Comparison of ENCODE assay signal across 9 cellular contexts in the genomic region with DNA sequence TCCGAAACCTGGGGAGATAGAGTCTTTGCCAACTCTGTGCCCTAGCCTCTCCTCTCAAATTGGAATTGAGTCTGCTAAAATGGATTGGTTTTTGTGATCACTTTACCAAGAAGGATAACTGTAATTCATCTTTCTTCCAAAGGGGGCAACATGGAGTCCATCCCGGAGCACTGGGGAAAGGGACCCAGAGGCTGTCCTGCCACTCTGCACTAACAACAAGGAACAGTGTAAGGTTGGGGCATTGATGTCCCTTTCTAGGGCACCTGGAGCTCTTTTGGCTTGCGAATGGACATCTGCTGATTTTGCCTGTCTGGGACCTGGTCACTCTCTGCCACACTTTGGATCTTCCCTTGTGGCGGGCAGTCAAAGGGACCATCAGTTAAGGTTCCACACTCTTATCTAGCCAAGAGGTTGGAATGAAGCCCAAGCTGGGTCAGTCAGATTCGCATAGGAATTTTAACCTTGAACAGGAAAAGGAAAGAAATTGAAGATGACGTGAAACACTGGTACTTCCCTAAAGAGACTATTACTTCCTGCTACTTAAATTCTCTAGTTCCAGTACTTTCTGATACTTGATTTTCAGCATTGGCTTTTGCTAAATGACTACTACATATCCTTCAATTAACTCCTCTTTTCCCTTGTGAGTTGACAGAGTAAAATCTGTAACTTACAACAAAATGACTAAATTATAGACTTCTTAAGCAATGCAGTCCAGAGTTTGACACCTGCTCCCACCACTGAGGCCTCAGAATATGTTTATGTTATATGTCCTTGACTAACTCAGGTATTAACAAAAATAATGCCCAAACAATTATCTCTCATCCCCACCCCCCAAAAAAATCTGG.
A peak's percentile ranks its signal among the peaks of the same experiment; 100 is the strongest.
DNase-seq lines count a peak whose midpoint lies in the region; ATAC-seq and TF ChIP-seq lines count a peak whose summit lies in the region.
"Had no signal": no experiment of that assay in that cellular context is flagged by ENCODE, and none has a peak within 500 bp of the region (broad histone marks: within the 10 kb centered on the region; RNA-seq: fewer than 3 reads in every experiment).

No MANE protein-coding gene starts in this region.

- peak overlapping the region in 2 of 4 donors; percentile 24 to 26 for H3K27ac ChIP-seq in esophagus muscularis mucosa (replicated peaks in 1 of 4)
- H3K27ac ChIP-seq in subcutaneous abdominal adipose tissue (ENCODE audit: low read depth, low read length), result peak overlapping the region; percentile 53

- H3K4me1 ChIP-seq in esophagus muscularis mucosa (peaks cover 32 to 48% (median 37%) of the 10 kb centered on the region in 4 donors), subcutaneous abdominal adipose tissue (ENCODE audit: control insufficient read depth in 5 of 5, insufficient read depth in 5 of 5, low read length in 5 of 5) (peaks cover 2 to 48% (median 14%) of the 10 kb centered on the region in 5 donors)

- H3K9me3 Mint-ChIP-seq in activated CD8-positive, alpha-beta T cell treated with anti-CD3 and anti-CD28 coated beads for 36 hours, result no peaks in the 10 kb centered on the region
- H3K9me3 Mint-ChIP-seq in activated CD8-positive, alpha-beta T cell treated with anti-CD3 and anti-CD28 coated beads, Interleukin-2, amount 10 ng/mL, durations not matched to agents 7 days and 5 days (ENCODE audit: insufficient read depth), result no peaks in the 10 kb centered on the region
- H3K9me3 Mint-ChIP-seq in activated CD4-positive, alpha-beta T cell treated with anti-CD3 and anti-CD28 coated beads, Interleukin-2, amount 10 ng/mL, durations not matched to agents 7 days and 5 days, result peaks cover 2% of the 10 kb centered on the region

- intact Hi-C loops in activated CD8-positive, alpha-beta T cell treated with anti-CD3 and anti-CD28 coated beads for 36 hours (cut with micrococcal nuclease), result no loop called here
- intact Hi-C loops in esophagus muscularis mucosa (cut with DNase I), result no loop called here

- H3K27me3 Mint-ChIP-seq in activated CD8-positive, alpha-beta T cell treated with anti-CD3 and anti-CD28 coated beads for 36 hours, result peaks cover 3% of the 10 kb centered on the region
- no peaks in the 10 kb centered on the region for H3K27me3 Mint-ChIP-seq in activated CD8-positive, alpha-beta T cell treated with anti-CD3 and anti-CD28 coated beads, Interleukin-2, amount 10 ng/mL, durations not matched to agents 7 days and 5 days (ENCODE audit: low read depth)
- no peaks in the 10 kb centered on the region for H3K27me3 Mint-ChIP-seq in activated CD4-positive, alpha-beta T cell treated with anti-CD3 and anti-CD28 coated beads, Interleukin-2, amount 10 ng/mL, durations not matched to agents 7 days and 5 days

- TF ChIP-seq EP300 in esophagus muscularis mucosa (IDR thresholded peaks at IDR 0.05), result no peak

- CTCF ChIA-PET in activated CD8-positive, alpha-beta T cell treated with anti-CD3 and anti-CD28 coated beads for 36 hours (lab: Charles Lee), result interaction anchor here (0.8 to 1.6 kb wide), 3 partner anchors 10 to 105 kb away, joined by 3 to 6 read pairs (median 4); no protein-coding TSS in a partner anchor
- CTCF ChIA-PET in activated CD8-positive, alpha-beta T cell treated with anti-CD3 and anti-CD28 coated beads, Interleukin-2, amount 10 ng/mL, durations not matched to agents 7 days and 5 days (lab: Charles Lee), result interaction anchor here (0.7 to 1.1 kb wide), 2 partner anchors 10 to 54 kb away, joined by 3 to 4 read pairs; no protein-coding TSS in a partner anchor
- CTCF ChIA-PET in activated CD4-positive, alpha-beta T cell treated with anti-CD3 and anti-CD28 coated beads, Interleukin-2, amount 10 ng/mL, durations not matched to agents 7 days and 5 days (lab: Charles Lee), result interaction anchor here (0.6 to 1.8 kb wide), 4 partner anchors 9 to 279 kb away, joined by 3 to 6 read pairs (median 3); no protein-coding TSS in a partner anchor

- 64% methylated on average over 6 of the region's 6 CpGs for WGBS in esophagus muscularis mucosa

- no peak for ATAC-seq in activated CD8-positive, alpha-beta T cell treated with anti-CD3 and anti-CD28 coated beads for 36 hours
- ATAC-seq in activated CD8-positive, alpha-beta T cell treated with anti-CD3 and anti-CD28 coated beads, Interleukin-2, amount 10 ng/mL, durations not matched to agents 7 days and 5 days, result no peak
- no peak for ATAC-seq in GM18520 (IDR thresholded peaks at IDR 0.05; ENCODE audit: unreplicated experiment)

- POLR2A ChIA-PET in activated CD8-positive, alpha-beta T cell treated with anti-CD3 and anti-CD28 coated beads for 36 hours (lab: Charles Lee), result interaction anchor here (0.7 kb wide), 1 partner anchor 81 kb away, joined by 3 read pairs; no protein-coding TSS in a partner anchor
- POLR2A ChIA-PET in activated CD8-positive, alpha-beta T cell treated with anti-CD3 and anti-CD28 coated beads, Interleukin-2, amount 10 ng/mL, durations not matched to agents 7 days and 5 days (lab: Charles Lee), result interaction anchor here (1.1 kb wide), 1 partner anchor 65 kb away, joined by 3 read pairs; a partner anchor contains a TSS
- POLR2A ChIA-PET in activated CD4-positive, alpha-beta T cell treated with anti-CD3 and anti-CD28 coated beads, Interleukin-2, amount 10 ng/mL, durations not matched to agents 7 days and 5 days (lab: Charles Lee), result no interaction called here

- no peak overlapping the region for H3K27ac Mint-ChIP-seq in activated CD8-positive, alpha-beta T cell treated with anti-CD3 and anti-CD28 coated beads for 36 hours
- no peak overlapping the region for H3K27ac Mint-ChIP-seq in activated CD8-positive, alpha-beta T cell treated with anti-CD3 and anti-CD28 coated beads, Interleukin-2, amount 10 ng/mL, durations not matched to agents 7 days and 5 days
- no peak overlapping the region for H3K27ac Mint-ChIP-seq in activated CD4-positive, alpha-beta T cell treated with anti-CD3 and anti-CD28 coated beads, Interleukin-2, amount 10 ng/mL, durations not matched to agents 7 days and 5 days
- H3K27ac Mint-ChIP-seq: activated B cell treated with CpG ODN at 0.5 μM for 24 hours had no signal

- no peak for DNase-seq in activated CD8-positive, alpha-beta T cell treated with anti-CD3 and anti-CD28 coated beads for 36 hours
- DNase-seq in activated CD8-positive, alpha-beta T cell treated with anti-CD3 and anti-CD28 coated beads, Interleukin-2, amount 10 ng/mL, durations not matched to agents 7 days and 5 days, result no peak
- DNase-seq in NCI-H69 (lab: John Stamatoyannopoulos, UW) (peak; percentile 48), esophagus muscularis mucosa (ENCODE audit: extremely low spot score) (no peak), cerebellar nuclear complex (lab: John Stamatoyannopoulos, UW) (no peak)
- DNase-seq in activated CD4-positive, alpha-beta T cell treated with anti-CD3 and anti-CD28 coated beads, Interleukin-2, amount 10 ng/mL, durations not matched to agents 7 days and 5 days, result no peak
- DNase-seq: activated B cell treated with CpG ODN at 0.5 μM for 24 hours had no signal

- H3K9me3 ChIP-seq in esophagus muscularis mucosa, result no peaks in the 10 kb centered on the region
- no peaks in the 10 kb centered on the region for H3K9me3 ChIP-seq in subcutaneous abdominal adipose tissue (ENCODE audit: control insufficient read depth in 5 of 5, low read length in 5 of 5)

- TF ChIP-seq CTCF in activated CD8-positive, alpha-beta T cell treated with anti-CD3 and anti-CD28 coated beads for 36 hours (IDR thresholded peaks at IDR 0.05), result peak; percentile 67
- peak in 2 of 3 experiments; percentile 17 to 50 for TF ChIP-seq CTCF in esophagus muscularis mucosa (IDR thresholded peaks at IDR 0.05)

- no peaks in the 10 kb centered on the region for H3K36me3 ChIP-seq in esophagus muscularis mucosa
- H3K36me3 ChIP-seq in subcutaneous abdominal adipose tissue (ENCODE audit: control insufficient read depth in 5 of 5, insufficient read depth in 5 of 5, low read length in 5 of 5), result no peaks in the 10 kb centered on the region

- H3K4me3 ChIP-seq in esophagus muscularis mucosa, result no peak overlapping the region
- H3K4me3 ChIP-seq in subcutaneous abdominal adipose tissue (ENCODE audit: low read depth in 1 of 5, low read length in 5 of 5), result no peak overlapping the region

- H3K9ac ChIP-seq in subcutaneous abdominal adipose tissue (ENCODE audit: low read length in 5 of 5), result no peak overlapping the region

- H3K4me3 Mint-ChIP-seq in activated CD8-positive, alpha-beta T cell treated with anti-CD3 and anti-CD28 coated beads for 36 hours, result no peak overlapping the region
- H3K4me3 Mint-ChIP-seq in activated CD8-positive, alpha-beta T cell treated with anti-CD3 and anti-CD28 coated beads, Interleukin-2, amount 10 ng/mL, durations not matched to agents 7 days and 5 days, result no peak overlapping the region
- no peak overlapping the region for H3K4me3 Mint-ChIP-seq in activated CD4-positive, alpha-beta T cell treated with anti-CD3 and anti-CD28 coated beads, Interleukin-2, amount 10 ng/mL, durations not matched to agents 7 days and 5 days
- H3K4me3 Mint-ChIP-seq: activated B cell treated with CpG ODN at 0.5 μM for 24 hours had no signal

- no peaks in the 10 kb centered on the region for H3K36me3 Mint-ChIP-seq in activated CD8-positive, alpha-beta T cell treated with anti-CD3 and anti-CD28 coated beads for 36 hours (ENCODE audit: low read depth)
- no peaks in the 10 kb centered on the region for H3K36me3 Mint-ChIP-seq in activated CD8-positive, alpha-beta T cell treated with anti-CD3 and anti-CD28 coated beads, Interleukin-2, amount 10 ng/mL, durations not matched to agents 7 days and 5 days (ENCODE audit: low read depth)
- H3K36me3 Mint-ChIP-seq in activated CD4-positive, alpha-beta T cell treated with anti-CD3 and anti-CD28 coated beads, Interleukin-2, amount 10 ng/mL, durations not matched to agents 7 days and 5 days (ENCODE audit: low read depth), result no peaks in the 10 kb centered on the region

- no peak for TF ChIP-seq POLR2A in esophagus muscularis mucosa (IDR thresholded peaks at IDR 0.05; ENCODE audit: low read depth)

- H3K27me3 ChIP-seq in esophagus muscularis mucosa (no peaks in the 10 kb centered on the region), subcutaneous abdominal adipose tissue (ENCODE audit: control insufficient read depth in 5 of 5, insufficient read depth in 4 of 5, low read length in 5 of 5) (no peaks in the 10 kb centered on the region)

- peaks cover 42% of the 10 kb centered on the region for H3K4me1 Mint-ChIP-seq in activated CD8-positive, alpha-beta T cell treated with anti-CD3 and anti-CD28 coated beads for 36 hours (ENCODE audit: low read depth)
- H3K4me1 Mint-ChIP-seq in activated CD8-positive, alpha-beta T cell treated with anti-CD3 and anti-CD28 coated beads, Interleukin-2, amount 10 ng/mL, durations not matched to agents 7 days and 5 days (ENCODE audit: low read depth), result peaks cover 28% of the 10 kb centered on the region
- peaks cover 29% of the 10 kb centered on the region for H3K4me1 Mint-ChIP-seq in activated CD4-positive, alpha-beta T cell treated with anti-CD3 and anti-CD28 coated beads, Interleukin-2, amount 10 ng/mL, durations not matched to agents 7 days and 5 days
